Comparison of ENCODE assay signal across 13 cellular contexts in the genomic region with DNA sequence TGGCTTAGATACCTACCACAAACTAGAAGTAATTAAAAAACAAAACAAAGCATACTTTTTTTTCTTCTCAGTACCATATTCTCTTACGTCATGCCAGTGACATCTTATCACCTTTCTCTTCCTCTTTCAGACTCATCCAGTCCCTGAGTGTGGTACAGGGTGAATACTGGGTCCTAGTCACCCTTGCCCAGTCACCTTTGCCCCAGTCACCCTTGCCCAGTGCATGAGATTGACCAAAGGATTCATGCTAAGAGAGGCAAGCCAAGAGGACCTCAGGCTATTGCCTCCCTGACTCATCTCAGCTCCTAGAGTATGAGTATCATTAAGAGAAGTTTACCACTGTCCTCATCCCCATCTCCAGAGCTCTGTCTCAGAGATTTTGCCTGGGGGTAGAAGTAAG. TPM values are rescaled to one million over a fixed set of nuclear protein-coding genes. Genes with fewer than 3 reads are reported as not detected.
DNase-seq lines count a peak whose midpoint lies in the region; ATAC-seq, FAIRE-seq and TF ChIP-seq lines count a peak whose summit lies in the region.
"Had no signal": no experiment of that assay in that cellular context is flagged by ENCODE, and none has a peak within 500 bp of the region (broad histone marks: within the 10 kb centered on the region; RNA-seq: fewer than 3 reads in every experiment).

No MANE protein-coding gene starts in this region.

- ATAC-seq in GM21447 (IDR thresholded peaks at IDR 0.05; ENCODE audit: unreplicated experiment) (peak; percentile 43), HG03520 (IDR thresholded peaks at IDR 0.05; ENCODE audit: unreplicated experiment) (peak; percentile 55)
- ATAC-seq: left lung had no signal

- no peak for TF ChIP-seq POLR2A in GM12891 (IDR thresholded peaks at IDR 0.05; ENCODE audit: low read depth, low read length)

- DNase-seq in GM12891 (ENCODE audit: insufficient read length, low spot score), result no peak
- peak; percentile 49 for DNase-seq in foreskin melanocyte
- no peak for DNase-seq in SKM-1 treated with dmso at 0.1 percent for 144 hours (lab: John Stamatoyannopoulos, UW; ENCODE audit: unreplicated experiment)
- no peak for DNase-seq in HUDEP-2 (lab: John Stamatoyannopoulos, UW; ENCODE audit: unreplicated experiment in 76 of 76)
- no peak for DNase-seq in NCI-H1092 (lab: John Stamatoyannopoulos, UW)
- no peak for DNase-seq in NCI-H2107 treated with DMSO at 0.1 percent for 48 hours (lab: John Stamatoyannopoulos, UW; ENCODE audit: unreplicated experiment)
- DNase-seq: activated T-cell treated with anti-CD3 and anti-CD28 coated beads, Interleukin-2, amount 50 U/mL, for 1 hour; DND-41; left lung; NCI-H446; Right ventricle myocardium superior had no signal

- FAIRE-seq in GM12891 (lab: Jason Lieb, UNC), result peak; percentile 16

TF ChIP-seq in GM12891, 5 proteins besides CTCF, POLR2A, EP300 and RAD21:
- TF ChIP-seq POU2F2 (IDR thresholded peaks at IDR 0.05; ENCODE audit: low read depth, low read length) (no peak), SPI1 (IDR thresholded peaks at IDR 0.05; ENCODE audit: low read depth, low read length) (peak; percentile 86)

RNA-seq across cellular contexts. Expression of gene TSPAN12, which starts 10.0 kb away (rescaled TPM):
- polyA plus RNA-seq in GM12891 (2012; ENCODE audit: low read depth, missing spikeins), result 3.2 TPM
